ENCODE assay signal across 1 cellular context in genomic region chr1:17620448-17620847, GRCh38.
TF ChIP-seq lines count a peak whose summit lies in the region.

No MANE protein-coding gene starts in this region.

TF ChIP-seq in WTC11, 78 proteins besides CTCF, POLR2A, EP300 and RAD21 (continued from another document):
- no peak for TF ChIP-seq ZNF425 (CRISPR knock-in tag; conservative IDR thresholded peaks at IDR 0.05)
- no peak for TF ChIP-seq RORB (CRISPR knock-in tag; IDR thresholded peaks at IDR 0.05)
- TF ChIP-seq ZSCAN18 (CRISPR knock-in tag; IDR thresholded peaks at IDR 0.05) = no peak
- TF ChIP-seq, protein P1, sequence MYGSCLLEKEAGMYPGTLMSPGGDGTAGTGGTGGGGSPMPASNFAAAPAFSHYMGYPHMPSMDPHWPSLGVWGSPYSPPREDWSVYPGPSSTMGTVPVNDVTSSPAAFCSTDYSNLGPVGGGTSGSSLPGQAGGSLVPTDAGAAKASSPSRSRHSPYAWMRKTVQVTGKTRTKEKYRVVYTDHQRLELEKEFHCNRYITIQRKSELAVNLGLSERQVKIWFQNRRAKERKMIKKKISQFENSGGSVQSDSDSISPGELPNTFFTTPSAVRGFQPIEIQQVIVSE (CRISPR knock-in tag; IDR thresholded peaks at IDR 0.05; ENCODE audit: borderline replicate concordance) = no peak
- TF ChIP-seq FOXJ3 (CRISPR knock-in tag; IDR thresholded peaks at IDR 0.05; ENCODE audit: borderline replicate concordance) = no peak
- no peak for TF ChIP-seq ZNF671 (CRISPR knock-in tag; IDR thresholded peaks at IDR 0.05)
